ENCODE assay signal across 13 cellular contexts in genomic region chrX:95703696-95704095, GRCh38.
"Had no signal": no experiment of that assay in that cellular context is flagged by ENCODE, and none has a peak within 500 bp of the region (broad histone marks: within the 10 kb centered on the region; RNA-seq: fewer than 3 reads in every experiment).

No MANE protein-coding gene starts in this region.

- DNase-seq: activated CD4-positive, CD25-positive, alpha-beta regulatory T cell; activated naive CD4-positive, alpha-beta T cell treated with anti-CD3 and anti-CD28 coated beads, Interleukin-2, amount 50 U/mL, for 16 hours; body of pancreas; effector memory CD4-positive, alpha-beta T cell; heart right ventricle; left ventricle myocardium inferior; mesendoderm; right lobe of liver; stimulated activated CD4-positive, alpha-beta T cell treated with anti-CD3 and anti-CD28 coated beads, Interleukin-2, amount 100 ng/mL, for 24 hours; stimulated activated naive B cell treated with anti-CD40 and anti-IgM and Interleukin-4, amounts not matched to agents 10 μg/mL and 1 μg/mL and 100 μg/mL, for 72 hours; substantia nigra; transverse colon had no signal

- H3K4me3 ChIP-seq: body of pancreas, heart right ventricle, left ventricle myocardium inferior, prostate gland, right lobe of liver, transverse colon had no signal
